1 cellular context compared by ENCODE assay signal in genomic region chr17:7721612-7722011, GRCh38.
A peak's percentile ranks its signal among the peaks of the same experiment; 100 is the strongest.
TF ChIP-seq lines count a peak whose summit lies in the region.

No MANE protein-coding gene starts in this region.

TF ChIP-seq in HEK293, 187 proteins besides CTCF, POLR2A, EP300 and RAD21 (continued from another document):
- no peak for TF ChIP-seq ZNF362 (tag by site-specific recombination; IDR thresholded peaks at IDR 0.05)
- no peak for TF ChIP-seq ZNF645 (tag by site-specific recombination; IDR thresholded peaks at IDR 0.05)
- peak; percentile 23; the same call in 1 of the 2 replicates for TF ChIP-seq IKZF3 (tag by site-specific recombination; IDR thresholded peaks at IDR 0.05)
- TF ChIP-seq ZBTB8A (tag by site-specific recombination; IDR thresholded peaks at IDR 0.05), result no peak
- peak; percentile 54; the same call in 1 of the 2 replicates for TF ChIP-seq KLF9 (tag by site-specific recombination; IDR thresholded peaks at IDR 0.05; ENCODE audit: low read depth)
- no peak for TF ChIP-seq ZNF549 (tag by site-specific recombination; IDR thresholded peaks at IDR 0.05)
- no peak for TF ChIP-seq ZNF521 (tag by site-specific recombination; IDR thresholded peaks at IDR 0.05)
- TF ChIP-seq BCL11B (tag by site-specific recombination; IDR thresholded peaks at IDR 0.05; ENCODE audit: low read depth), result no peak
- TF ChIP-seq ZBTB7A (tag by site-specific recombination; IDR thresholded peaks at IDR 0.05; ENCODE audit: low read depth), result no peak
- no peak for TF ChIP-seq ZBTB48 (tag by site-specific recombination; IDR thresholded peaks at IDR 0.05)
- no peak for TF ChIP-seq ZNF518A (tag by site-specific recombination; conservative IDR thresholded peaks at IDR 0.05; ENCODE audit: low read depth)
- no peak for TF ChIP-seq ATF2 (tag by site-specific recombination; IDR thresholded peaks at IDR 0.05; ENCODE audit: low read depth)
- TF ChIP-seq ZFP37 (tag by site-specific recombination; IDR thresholded peaks at IDR 0.05), result no peak
- TF ChIP-seq ZNF677 (tag by site-specific recombination; IDR thresholded peaks at IDR 0.05), result no peak
- no peak for TF ChIP-seq ZNF341 (tag by site-specific recombination; IDR thresholded peaks at IDR 0.05; ENCODE audit: low read depth)
- TF ChIP-seq ZNF266 (tag by site-specific recombination; IDR thresholded peaks at IDR 0.05; ENCODE audit: low read depth), result no peak
- TF ChIP-seq ZBTB20 (tag by site-specific recombination; IDR thresholded peaks at IDR 0.05), result 0 out of 2 replicates have a peak, but pooled peaks have one; percentile 36
- no peak for TF ChIP-seq ZNF18 (tag by site-specific recombination; IDR thresholded peaks at IDR 0.05)
- TF ChIP-seq ZNF23 (tag by site-specific recombination; IDR thresholded peaks at IDR 0.05; ENCODE audit: borderline replicate concordance), result no peak
- no peak for TF ChIP-seq ZNF404 (tag by site-specific recombination; IDR thresholded peaks at IDR 0.05)
- no peak for TF ChIP-seq ZNF837 (tag by site-specific recombination; IDR thresholded peaks at IDR 0.05)
